In the genomic region with DNA sequence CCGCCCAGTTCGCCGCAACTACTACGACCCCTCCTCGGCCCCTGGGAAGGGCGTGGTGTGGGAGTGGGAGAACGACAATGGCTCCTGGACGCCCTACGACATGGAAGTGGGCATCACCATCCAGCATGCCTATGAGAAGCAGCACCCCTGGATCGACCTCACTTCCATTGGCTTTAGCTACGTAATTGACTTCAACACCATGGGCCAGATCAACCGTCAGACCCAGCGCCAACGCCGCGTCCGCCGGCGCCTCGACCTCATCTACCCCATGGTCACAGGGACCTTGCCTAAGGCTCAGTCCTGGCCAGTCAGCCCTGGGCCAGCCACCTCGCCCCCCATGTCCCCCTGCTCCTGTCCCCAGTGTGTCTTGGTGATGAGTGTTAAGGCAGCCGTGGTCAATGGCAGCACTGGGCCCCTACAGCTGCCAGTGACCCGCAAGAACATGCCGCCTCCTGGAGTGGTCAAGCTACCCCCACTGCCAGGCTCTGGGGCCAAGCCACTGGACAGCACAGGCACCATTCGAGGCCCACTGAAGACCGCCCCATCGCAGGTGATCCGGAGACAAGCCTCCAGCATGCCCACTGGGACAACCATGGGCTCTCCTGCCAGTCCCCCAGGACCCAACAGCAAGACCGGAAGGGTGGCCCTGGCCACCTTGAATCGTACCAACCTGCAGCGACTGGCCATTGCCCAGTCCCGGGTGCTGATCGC, we compare ENCODE assay signal across 22 cellular contexts. TPM values are rescaled to one million over a fixed set of nuclear protein-coding genes. Genes with fewer than 3 reads are reported as not detected.
DNase-seq lines count a peak whose midpoint lies in the region; ATAC-seq and TF ChIP-seq lines count a peak whose summit lies in the region.
"Had no signal": no experiment of that assay in that cellular context is flagged by ENCODE, and none has a peak within 500 bp of the region (broad histone marks: within the 10 kb centered on the region; RNA-seq: fewer than 3 reads in every experiment).

No MANE protein-coding gene starts in this region.

- H3K4me3 Mint-ChIP-seq in brain (no peak overlapping the region), neural crest cell (peak overlapping the region; percentile 14)
- no peak overlapping the region for H3K4me3 Mint-ChIP-seq in effector memory CD8-positive, alpha-beta T cell
- H3K4me3 Mint-ChIP-seq: B cell; CD8-positive, alpha-beta T cell; GM23338; HFFc6; IgD-negative memory B cell had no signal

- peak overlapping the region in 3 of 5 experiments; percentile 9 to 93 (median 40) for H3K27ac Mint-ChIP-seq in brain
- H3K27ac Mint-ChIP-seq in neural crest cell (ENCODE audit: unreplicated experiment), result no peak overlapping the region
- H3K27ac Mint-ChIP-seq in effector memory CD8-positive, alpha-beta T cell, result no peak overlapping the region
- H3K27ac Mint-ChIP-seq: B cell; CD8-positive, alpha-beta T cell; GM23338; HFFc6; IgD-negative memory B cell had no signal

- no peaks in the 10 kb centered on the region for H3K27me3 ChIP-seq in trophoblast cell (ENCODE audit: insufficient read depth, low read length)
- no peaks in the 10 kb centered on the region for H3K27me3 ChIP-seq in tibial nerve
- H3K27me3 ChIP-seq: BLaER1 treated with 17β-estradiol and CSF1 and Interleukin-3, amounts not matched to agents 10 nM and 100 nM had no signal

- H3K27me3 Mint-ChIP-seq in brain, result no peaks in the 10 kb centered on the region
- peaks cover 3% of the 10 kb centered on the region for H3K27me3 Mint-ChIP-seq in neural crest cell (ENCODE audit: low read depth)
- peaks cover 0 to 18% of the 10 kb centered on the region in 2 donors for H3K27me3 Mint-ChIP-seq in effector memory CD8-positive, alpha-beta T cell
- H3K27me3 Mint-ChIP-seq: B cell, IgD-negative memory B cell had no signal

- no peak overlapping the region for H3K14ac ChIP-seq in trophoblast cell (ENCODE audit: low read length)

- H2AFZ ChIP-seq in trophoblast cell (ENCODE audit: insufficient read depth, low read length, poor library complexity), result no peak overlapping the region
- H2AFZ ChIP-seq: GM23338 had no signal

- H3K9me3 Mint-ChIP-seq in brain (peaks cover 4 to 14% (median 12%) of the 10 kb centered on the region in 5 experiments), neural crest cell (peaks cover 3% of the 10 kb centered on the region)
- no peaks in the 10 kb centered on the region for H3K9me3 Mint-ChIP-seq in effector memory CD8-positive, alpha-beta T cell
- H3K9me3 Mint-ChIP-seq: CD8-positive, alpha-beta T cell; HFFc6 had no signal

- no peak for TF ChIP-seq CTCF in brain (conservative IDR thresholded peaks at IDR 0.05)
- no peak for TF ChIP-seq CTCF in neural crest cell (conservative IDR thresholded peaks at IDR 0.05)
- no peak for TF ChIP-seq CTCF in tibial nerve (IDR thresholded peaks at IDR 0.05)

- no peak overlapping the region for H3K27ac ChIP-seq in trophoblast cell (ENCODE audit: low read depth, low read length)
- peak overlapping the region in 3 of 4 donors; percentile 21 to 91 (median 91) for H3K27ac ChIP-seq in tibial nerve
- H3K27ac ChIP-seq: BLaER1 treated with 17β-estradiol and CSF1 and Interleukin-3, amounts not matched to agents 10 nM and 100 nM had no signal

- H3K4ac ChIP-seq in trophoblast cell (ENCODE audit: low read depth, low read length), result no peak overlapping the region

- TF ChIP-seq EP300 in tibial nerve (IDR thresholded peaks at IDR 0.05), result no peak

- H4K12ac ChIP-seq in trophoblast cell (ENCODE audit: low read depth, low read length), result no peak overlapping the region

- H3K36me3 Mint-ChIP-seq in brain (peaks cover 87% of the 10 kb centered on the region), neural crest cell (ENCODE audit: low read depth) (peaks cover 46% of the 10 kb centered on the region)
- H3K36me3 Mint-ChIP-seq in effector memory CD8-positive, alpha-beta T cell (ENCODE audit: insufficient read depth), result no peaks in the 10 kb centered on the region
- H3K36me3 Mint-ChIP-seq: CD8-positive, alpha-beta T cell had no signal

- H3K79me1 ChIP-seq in trophoblast cell (ENCODE audit: low read length), result no peaks in the 10 kb centered on the region

- no CpG with 5 or more reads among the region's 33 CpGs for WGBS in trophoblast cell (ENCODE audit: extremely low coverage, insufficient coverage, insufficient read length)
- 83 to 89% methylated on average over 26 to 33 of the region's 33 CpGs for WGBS in tibial nerve, 2 donors

- H3K18ac ChIP-seq in trophoblast cell (ENCODE audit: low read length), result no peak overlapping the region

- TF ChIP-seq POLR2A in tibial nerve (IDR thresholded peaks at IDR 0.05), result no peak

- no peak overlapping the region for H3K23ac ChIP-seq in trophoblast cell (ENCODE audit: low read length)

- H3K4me1 Mint-ChIP-seq in brain, result peaks cover 92% of the 10 kb centered on the region
- peaks cover 97% of the 10 kb centered on the region for H3K4me1 Mint-ChIP-seq in neural crest cell
- H3K4me1 Mint-ChIP-seq in effector memory CD8-positive, alpha-beta T cell (ENCODE audit: low read depth in 2 of 2), result no peaks in the 10 kb centered on the region

- no peak overlapping the region for H2BK5ac ChIP-seq in trophoblast cell (ENCODE audit: low read depth, low read length, poor library complexity)

- H2AK5ac ChIP-seq in trophoblast cell (ENCODE audit: low read length), result no peak overlapping the region

- DNase-seq in neural crest cell (ENCODE audit: low read depth, low spot score) (no peak), trophoblast cell (no peak), tibial nerve (ENCODE audit: low spot score in 2 of 2) (no peak), middle frontal gyrus (ENCODE audit: extremely low spot score, low spot score) (no peak), SW 1271 (lab: John Stamatoyannopoulos, UW) (no peak)
- DNase-seq in effector memory CD8-positive, alpha-beta T cell, result no peak
- DNase-seq: DMS 273 treated with DMSO at 0.1 percent for 48 hours, DND-41, EL, HFFc6 had no signal

- no peak overlapping the region for H2BK120ac ChIP-seq in trophoblast cell (ENCODE audit: insufficient read depth, low read length, poor library complexity)

- no peak overlapping the region for H4K8ac ChIP-seq in trophoblast cell (ENCODE audit: low read depth, low read length)

- H3K4me2 ChIP-seq in trophoblast cell (ENCODE audit: low read length), result no peak overlapping the region
- H3K4me2 ChIP-seq: BLaER1 treated with 17β-estradiol and CSF1 and Interleukin-3, amounts not matched to agents 10 nM and 100 nM; GM23338 had no signal

- no peaks in the 10 kb centered on the region for H3K9me3 ChIP-seq in trophoblast cell (ENCODE audit: insufficient read depth, low read depth, low read length)
- H3K9me3 ChIP-seq in tibial nerve, result no peaks in the 10 kb centered on the region

- peaks cover 18 to 26% of the 10 kb centered on the region in 2 experiments for H3K36me3 ChIP-seq in trophoblast cell (ENCODE audit: control insufficient read depth in 1 of 2, insufficient read depth in 2 of 2, low read length in 2 of 2)
- peaks cover 0 to 15% (median 4%) of the 10 kb centered on the region in 3 donors for H3K36me3 ChIP-seq in tibial nerve

- H3K4me1 ChIP-seq in trophoblast cell (ENCODE audit: control insufficient read depth in 1 of 2, insufficient read depth in 2 of 2, low read length in 2 of 2), result peaks cover 9 to 18% of the 10 kb centered on the region in 2 experiments
- peaks cover 0 to 100% (median 55%) of the 10 kb centered on the region in 4 donors for H3K4me1 ChIP-seq in tibial nerve
- H3K4me1 ChIP-seq: BLaER1 treated with 17β-estradiol and CSF1 and Interleukin-3, amounts not matched to agents 10 nM and 100 nM had no signal

- H4K91ac ChIP-seq in trophoblast cell (ENCODE audit: low read depth, low read length), result no peak overlapping the region

- ATAC-seq in HG02571 (IDR thresholded peaks at IDR 0.05; ENCODE audit: unreplicated experiment), result no peak
- no peak for ATAC-seq in effector memory CD8-positive, alpha-beta T cell (replicated peaks)

- H3K79me2 ChIP-seq in trophoblast cell (ENCODE audit: control insufficient read depth, insufficient read depth, low read length, poor library complexity), result no peaks in the 10 kb centered on the region

- no peak overlapping the region for H2BK12ac ChIP-seq in trophoblast cell (ENCODE audit: low read length)

- peak overlapping the region; percentile 44 for H3K9ac ChIP-seq in trophoblast cell (ENCODE audit: low read length)
- H3K9ac ChIP-seq: BLaER1 treated with 17β-estradiol and CSF1 and Interleukin-3, amounts not matched to agents 10 nM and 100 nM had no signal

- no peak overlapping the region for H3K4me3 ChIP-seq in trophoblast cell (ENCODE audit: low read depth, low read length)
- H3K4me3 ChIP-seq in tibial nerve, result no peak overlapping the region
- H3K4me3 ChIP-seq: BLaER1 treated with 17β-estradiol and CSF1 and Interleukin-3, amounts not matched to agents 10 nM and 100 nM; GM23338 had no signal

RNA-seq across cellular contexts. Expression of a gene that starts 10.0 kb away (rescaled TPM):
- 5.2 TPM for polyA plus RNA-seq in brain (ENCODE audit: insufficient read depth, low read depth, low replicate concordance)
- 129 and 139 TPM in 2 replicates for total RNA-seq in neural crest cell
- polyA plus RNA-seq in trophoblast cell (2013), result 20.6 and 20.9 TPM in 2 replicates
- total RNA-seq in tibial nerve, result 10 to 100 TPM; 17.7 to 34.5 (median 25.8) TPM

RNA-seq across cellular contexts. Expression of a gene that starts 30.8 kb away (rescaled TPM):
- 2.3 TPM for polyA plus RNA-seq in brain (ENCODE audit: insufficient read depth, low read depth, low replicate concordance)
- total RNA-seq in neural crest cell (not detected in 2 replicates), tibial nerve (10 to 100 TPM in 1 of 4 donors, 1 to 10 TPM in 3; 7.0 to 12.3 (median 9.6) TPM)
- not detected in 2 replicates for polyA plus RNA-seq in trophoblast cell (2013)
- total RNA-seq: A172, Calu3, G401, GM23338, H7, HepG2, HFFc6 had no signal
- polyA plus RNA-seq: GM23338, HepG2 had no signal

RNA-seq across cellular contexts. Expression of a gene that starts 39.2 kb away (rescaled TPM):
- polyA plus RNA-seq in brain (ENCODE audit: insufficient read depth, low read depth, low replicate concordance), result 5.5 TPM
- total RNA-seq in neural crest cell, result 23.4 and 25.8 TPM in 2 replicates
- 16.6 and 19.2 TPM in 2 replicates for polyA plus RNA-seq in trophoblast cell (2013)
- 10 to 100 TPM; 24.3 to 76.9 (median 40.3) TPM for total RNA-seq in tibial nerve

Comparison
In these comparisons a context has a peak if more than half of its experiments do, and no peak if none do; other contexts are left out.
1. H3K27ac Mint-ChIP-seq: peak in brain (3 of 5); none in neural crest cell (single experiment) and effector memory CD8-positive, alpha-beta T cell (0 of 2).